Comparison of ENCODE assay signal across 22 cellular contexts in genomic region chr4:152422817-152423320, GRCh38.
"Had no signal": no experiment of that assay in that cellular context is flagged by ENCODE, and none has a peak within 500 bp of the region (broad histone marks: within the 10 kb centered on the region; RNA-seq: fewer than 3 reads in every experiment).

No MANE protein-coding gene starts in this region.

- DNase-seq: activated CD4-positive, alpha-beta memory T cell treated with anti-CD3 and anti-CD28 coated beads for 36 hours; activated CD4-positive, alpha-beta T cell treated with anti-CD3 and anti-CD28 coated beads, Interleukin-2, amount 10 ng/mL, durations not matched to agents 7 days and 5 days; activated CD8-positive, alpha-beta memory T cell treated with anti-CD3 and anti-CD28 coated beads for 24 hours; activated gamma-delta T cell; activated naive CD4-positive, alpha-beta T cell treated with anti-CD3 and anti-CD28 coated beads for 36 hours; activated T-cell treated with anti-CD3 and anti-CD28 coated beads, Interleukin-2, amount 50 U/mL, for 4 hours; amygdala; Kasumi-1; KBM-7; NCI-H1092; NCI-H1417; NCI-H1694; NCI-H2029; NCI-H2107; NCI-H510A treated with DMSO at 0.1 percent for 48 hours; SIG-M5; T-helper 17 cell; T-helper 9 cell had no signal

- H3K36me3 Mint-ChIP-seq: brain, WTC11 had no signal

- H3K4me3 Mint-ChIP-seq: activated CD4-positive, alpha-beta memory T cell treated with anti-CD3 and anti-CD28 coated beads for 36 hours; activated CD4-positive, alpha-beta T cell treated with anti-CD3 and anti-CD28 coated beads, Interleukin-2, amount 10 ng/mL, durations not matched to agents 7 days and 5 days; activated naive CD4-positive, alpha-beta T cell treated with anti-CD3 and anti-CD28 coated beads for 36 hours; activated naive CD8-positive, alpha-beta T cell; activated T-cell treated with anti-CD3 and anti-CD28 coated beads, Interleukin-2, amount 50 U/mL, for 4 hours; activated T-helper 17 cell treated with anti-CD3 and anti-CD28 coated beads, Interleukin-2, amount 50 U/mL, for 72 hours; brain; T-helper 17 cell; WTC11 had no signal

- H3K27ac Mint-ChIP-seq: activated CD4-positive, alpha-beta memory T cell treated with anti-CD3 and anti-CD28 coated beads for 36 hours; activated CD4-positive, alpha-beta T cell treated with anti-CD3 and anti-CD28 coated beads, Interleukin-2, amount 10 ng/mL, durations not matched to agents 7 days and 5 days; activated naive CD4-positive, alpha-beta T cell treated with anti-CD3 and anti-CD28 coated beads for 36 hours; activated naive CD8-positive, alpha-beta T cell; activated T-helper 17 cell treated with anti-CD3 and anti-CD28 coated beads, Interleukin-2, amount 50 U/mL, for 72 hours; brain; T-helper 17 cell; WTC11 had no signal

- H3K27me3 Mint-ChIP-seq: activated CD4-positive, alpha-beta memory T cell treated with anti-CD3 and anti-CD28 coated beads for 36 hours; activated CD4-positive, alpha-beta T cell treated with anti-CD3 and anti-CD28 coated beads, Interleukin-2, amount 10 ng/mL, durations not matched to agents 7 days and 5 days; activated naive CD8-positive, alpha-beta T cell; activated T-helper 17 cell treated with anti-CD3 and anti-CD28 coated beads, Interleukin-2, amount 50 U/mL, for 72 hours; T-helper 17 cell had no signal

- ATAC-seq: activated T-cell treated with anti-CD3 and anti-CD28 coated beads, Interleukin-2, amount 50 U/mL, for 4 hours; activated T-helper 17 cell treated with anti-CD3 and anti-CD28 coated beads, Interleukin-2, amount 50 U/mL, for 72 hours; T-helper 17 cell; WTC11 had no signal

- H3K9me3 Mint-ChIP-seq: activated CD4-positive, alpha-beta memory T cell treated with anti-CD3 and anti-CD28 coated beads for 36 hours; activated CD4-positive, alpha-beta T cell treated with anti-CD3 and anti-CD28 coated beads, Interleukin-2, amount 10 ng/mL, durations not matched to agents 7 days and 5 days; activated naive CD4-positive, alpha-beta T cell treated with anti-CD3 and anti-CD28 coated beads for 36 hours; activated T-cell treated with anti-CD3 and anti-CD28 coated beads, Interleukin-2, amount 50 U/mL, for 4 hours; activated T-helper 17 cell treated with anti-CD3 and anti-CD28 coated beads, Interleukin-2, amount 50 U/mL, for 72 hours; brain; WTC11 had no signal
